ENCODE assay signal across 8 cellular contexts in the genomic region with DNA sequence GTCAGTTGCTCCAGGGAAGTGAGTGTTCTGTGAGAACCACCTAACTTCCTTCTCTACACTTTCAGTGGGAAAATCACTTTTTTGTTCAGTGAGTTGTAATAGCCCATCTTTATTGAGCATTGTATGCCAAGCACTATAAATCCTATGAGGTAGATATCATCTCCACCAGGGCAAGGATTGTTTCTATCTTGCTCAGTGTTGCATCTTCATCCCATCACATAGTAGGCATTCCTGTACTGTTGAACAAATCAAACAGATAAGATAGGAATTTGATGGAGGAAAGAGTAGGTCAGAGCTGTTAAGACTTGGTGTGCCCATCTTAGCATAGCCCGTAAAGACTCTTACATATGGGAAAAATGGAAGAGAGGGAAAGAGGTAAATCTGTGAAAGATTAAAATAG. TPM values are rescaled to one million over a fixed set of nuclear protein-coding genes. Genes with fewer than 3 reads are reported as not detected.
A peak's percentile ranks its signal among the peaks of the same experiment; 100 is the strongest.
DNase-seq lines count a peak whose midpoint lies in the region; ATAC-seq and TF ChIP-seq lines count a peak whose summit lies in the region.

No MANE protein-coding gene starts in this region.

- no peaks in the 10 kb centered on the region for H3K9me3 ChIP-seq in Caco-2
- no peaks in the 10 kb centered on the region for H3K9me3 ChIP-seq in right cardiac atrium (ENCODE audit: control insufficient read depth, low read length)
- no peaks in the 10 kb centered on the region for H3K9me3 ChIP-seq in skeletal muscle tissue (ENCODE audit: control insufficient read depth in 3 of 3, low read length in 3 of 3)

- H3K27ac Mint-ChIP-seq in Caco-2 (ENCODE audit: unreplicated experiment) (peak overlapping the region; percentile 90), T-cell (peak overlapping the region; percentile 99 to 100)

- H3K27me3 ChIP-seq in Caco-2 (replicated peaks; ENCODE audit: control insufficient read depth, insufficient read depth, low read length) (no peaks in the 10 kb centered on the region), right cardiac atrium (ENCODE audit: control insufficient read depth, insufficient read depth) (no peaks in the 10 kb centered on the region), skeletal muscle tissue (ENCODE audit: control insufficient read depth in 3 of 3, insufficient read depth in 3 of 3, low read length in 3 of 3) (no peaks in the 10 kb centered on the region)

- H3K36me3 Mint-ChIP-seq in Caco-2 (ENCODE audit: insufficient read depth, unreplicated experiment) (peaks cover 59% of the 10 kb centered on the region), T-cell (peaks cover 17% of the 10 kb centered on the region)

- H3K9me3 Mint-ChIP-seq in Caco-2 (ENCODE audit: unreplicated experiment) (no peaks in the 10 kb centered on the region), T-cell (no peaks in the 10 kb centered on the region)

- 92% methylated on average over 1 of the region's 1 CpG for WGBS in right cardiac atrium

- intact Hi-C loops in Caco-2 (cut with micrococcal nuclease; ENCODE audit: unreplicated experiment) (no loop called here), right cardiac atrium (cut with DNase I) (loop anchor here in 2 of 4 donors (10.0 kb wide), 2 partner anchors 80 to 280 kb away; no protein-coding TSS in a partner anchor)

- no peak overlapping the region for H3K9ac ChIP-seq in skeletal muscle tissue (ENCODE audit: low read depth in 1 of 3, low read length in 3 of 3)

- ATAC-seq in T-cell (replicated peaks in 1 of 4): no peak
- no peak for ATAC-seq in right cardiac atrium

- CTCF ChIA-PET in Caco-2 (lab: Charles Lee) (interaction anchor here (0.6 to 1.1 kb wide), 3 partner anchors 45 to 107 kb away, joined by 3 to 7 read pairs (median 4); no protein-coding TSS in a partner anchor), T-cell (lab: Charles Lee) (interaction anchor here (0.6 to 2.0 kb wide), 4 partner anchors 14 to 279 kb away, joined by 3 to 5 read pairs (median 4); no protein-coding TSS in a partner anchor)

- H3K27me3 Mint-ChIP-seq in Caco-2 (ENCODE audit: insufficient read depth, unreplicated experiment) (no peaks in the 10 kb centered on the region), T-cell (no peaks in the 10 kb centered on the region)

- H3K4me1 Mint-ChIP-seq in Caco-2 (ENCODE audit: low read depth, unreplicated experiment) (peaks cover 30% of the 10 kb centered on the region), T-cell (peaks cover 67 to 78% (median 77%) of the 10 kb centered on the region in 3 donors)

- POLR2A ChIA-PET in Caco-2 (lab: Charles Lee): interaction anchor here (1.0 to 1.9 kb wide), 2 partner anchors 87 to 88 kb away, joined by 4 to 7 read pairs; no protein-coding TSS in a partner anchor
- POLR2A ChIA-PET in T-cell (lab: Charles Lee): interaction anchor here (0.6 to 1.7 kb wide), 2 partner anchors 8 to 70 kb away, joined by 3 to 8 read pairs; no protein-coding TSS in a partner anchor

- H3K4me3 Mint-ChIP-seq in Caco-2 (ENCODE audit: unreplicated experiment) (no peak overlapping the region), T-cell (peak overlapping the region in 1 of 3 donors; percentile 100)

- DNase-seq in Caco-2 (no peak), T-cell (no peak), right cardiac atrium (no peak), NCI-H446 treated with DMSO at 0.1 percent for 48 hours (lab: John Stamatoyannopoulos, UW) (no peak), GM10266 (ENCODE audit: extremely low spot score) (no peak)
- DNase-seq in activated CD4-positive, CD25-positive, alpha-beta regulatory T cell treated with anti-CD3 and anti-CD28 coated beads, Interleukin-2, amount 50 U/mL, for 72 hours: no peak
- no peak for DNase-seq in stimulated activated CD4-positive, alpha-beta T cell treated with anti-CD3 and anti-CD28 coated beads, Interleukin-12 subunit alpha, Interleukin-12 subunit beta, amount 100 ng/mL, for 4 hours

- H3K27ac ChIP-seq in right cardiac atrium (ENCODE audit: low read length): peak overlapping the region; percentile 94
- peak overlapping the region; percentile 54 for H3K27ac ChIP-seq in skeletal muscle tissue (ENCODE audit: low read depth, low read length)

- H3K4me1 ChIP-seq in Caco-2 (peaks cover 51% of the 10 kb centered on the region), right cardiac atrium (ENCODE audit: control insufficient read depth, insufficient read depth, low read length) (peaks cover 16% of the 10 kb centered on the region), skeletal muscle tissue (ENCODE audit: control insufficient read depth in 3 of 3, insufficient read depth in 3 of 3, low read length in 3 of 3) (peaks cover 52 to 64% (median 56%) of the 10 kb centered on the region in 3 donors)

- H3K4me3 ChIP-seq in Caco-2 (ENCODE audit: low read depth, low read length) (no peak overlapping the region), right cardiac atrium (ENCODE audit: low read length) (no peak overlapping the region), skeletal muscle tissue (ENCODE audit: low read length in 3 of 3) (no peak overlapping the region)

- H3K36me3 ChIP-seq in Caco-2 (ENCODE audit: control insufficient read depth, insufficient read depth, low read length): peaks cover 1% of the 10 kb centered on the region
- H3K36me3 ChIP-seq in skeletal muscle tissue (ENCODE audit: control insufficient read depth in 3 of 3, insufficient read depth in 3 of 3, low read length in 3 of 3): peaks cover 8 to 14% (median 12%) of the 10 kb centered on the region in 3 donors

- TF ChIP-seq CTCF in Caco-2 (IDR thresholded peaks at IDR 0.05; ENCODE audit: insufficient read depth in 1 of 2, low read depth in 1 of 2, low read length in 1 of 2, severe bottlenecking in 1 of 2, unreplicated experiment in 1 of 2) (no peak), GM10266 (IDR thresholded peaks at IDR 0.05; ENCODE audit: control insufficient read depth, insufficient read depth, low read depth, missing control alignments) (no peak)

- BruUV-seq in Caco-2 (replicated peaks; lab: Mats Ljungman, UMichigan): no TSS peak

RNA-seq across cellular contexts. Expression of gene PIGV, which starts 2.9 kb away (rescaled TPM):
- total RNA-seq in Caco-2 (2022): 10.0 and 12.3 TPM in 2 replicates
- 10 to 100 TPM; 10.3 to 24.0 (median 20.3) TPM for total RNA-seq in T-cell
- total RNA-seq in right cardiac atrium: 1 to 10 TPM; 5.2 to 7.3 (median 5.9) TPM
- 3.9 TPM for polyA plus RNA-seq in right cardiac atrium
- 5.2 TPM for total RNA-seq in skeletal muscle tissue

RNA-seq across cellular contexts. Expression of gene ZDHHC18, which starts 41.6 kb away (rescaled TPM):
- total RNA-seq in Caco-2 (2022) (21.3 and 21.9 TPM in 2 replicates), T-cell (10 to 100 TPM; 41.1 to 59.9 (median 50.6) TPM), right cardiac atrium (10 to 100 TPM; 11.8 to 14.4 (median 13.5) TPM), skeletal muscle tissue (3.7 TPM)
- 12.3 TPM for polyA plus RNA-seq in right cardiac atrium
